ENCODE assay signal across 5 cellular contexts in genomic region chr4:34721835-34722234, GRCh38.
"Had no signal": no experiment of that assay in that cellular context is flagged by ENCODE, and none has a peak within 500 bp of the region (broad histone marks: within the 10 kb centered on the region; RNA-seq: fewer than 3 reads in every experiment).

No MANE protein-coding gene starts in this region.

- H3K4me1 Mint-ChIP-seq: H9 had no signal

- DNase-seq: H9, HCEC 1CT, IMR-90 had no signal

- ATAC-seq: GM23338, K562 had no signal

- H3K9me3 Mint-ChIP-seq: GM23338, H9 had no signal

- H3K27ac Mint-ChIP-seq: GM23338 had no signal

- H3K4me3 ChIP-seq: GM23338, K562 had no signal

- H3K4me3 Mint-ChIP-seq: GM23338, H9 had no signal
